In the genomic region with DNA sequence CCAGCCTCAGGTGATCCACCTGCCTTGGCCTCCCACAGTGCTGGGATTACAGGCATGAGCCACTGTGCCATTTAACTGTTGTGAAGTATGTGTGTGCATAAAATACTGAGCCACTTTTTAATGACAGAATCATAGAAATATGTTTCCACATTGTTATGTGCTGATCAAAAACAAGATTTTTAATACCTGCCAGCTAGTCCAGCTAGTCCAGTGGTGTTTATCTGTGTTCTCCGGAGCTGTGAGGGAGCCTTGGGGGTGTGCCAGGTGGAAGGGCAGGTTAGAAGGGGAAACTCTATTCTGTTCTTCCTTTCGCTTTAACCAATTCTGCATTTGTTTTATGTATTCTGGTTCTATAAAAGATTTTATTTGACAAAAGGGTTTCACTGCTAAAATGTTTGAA, we compare ENCODE assay signal across 25 cellular contexts. TPM values are rescaled to one million over a fixed set of nuclear protein-coding genes. Genes with fewer than 3 reads are reported as not detected.
DNase-seq lines count a peak whose midpoint lies in the region; ATAC-seq and TF ChIP-seq lines count a peak whose summit lies in the region.
"Had no signal": no experiment of that assay in that cellular context is flagged by ENCODE, and none has a peak within 500 bp of the region (broad histone marks: within the 10 kb centered on the region; RNA-seq: fewer than 3 reads in every experiment).

No MANE protein-coding gene starts in this region.

- ATAC-seq in heart right ventricle: peak in 2 of 8 donors; percentile 47 to 62
- peak; percentile 49; the same call in 2 of the 3 replicates for ATAC-seq in RWPE2 (ENCODE audit: low read depth)
- peak; percentile 85 for ATAC-seq in left lobe of liver
- ATAC-seq: activated T-cell treated with anti-CD3 and anti-CD28 coated beads, Interleukin-2, amount 50 U/mL, for 4 hours; stimulated activated naive CD8-positive, alpha-beta T cell treated with anti-CD3 and anti-CD28 coated beads, Interleukin-15, amount 100 ng/mL, for 72 hours had no signal

- H3K27ac ChIP-seq in heart right ventricle: no peak overlapping the region
- H3K27ac ChIP-seq in RWPE2 (ENCODE audit: poor library complexity, severe bottlenecking): no peak overlapping the region
- H3K27ac ChIP-seq: C4-2B had no signal

- peaks cover 0 to 14% (median 5%) of the 10 kb centered on the region in 9 donors for H3K4me1 ChIP-seq in heart right ventricle
- no peaks in the 10 kb centered on the region for H3K4me1 ChIP-seq in RWPE2 (ENCODE audit: insufficient read depth, poor library complexity, severe bottlenecking)
- H3K4me1 ChIP-seq: HAP-1 had no signal

- TF ChIP-seq CTCF in heart right ventricle (IDR thresholded peaks at IDR 0.05): no peak
- TF ChIP-seq CTCF in RWPE2 (IDR thresholded peaks at IDR 0.05; ENCODE audit: poor library complexity, severe bottlenecking): no peak
- TF ChIP-seq CTCF in type B pancreatic cell (conservative IDR thresholded peaks at IDR 0.05): no peak

- DNase-seq in heart right ventricle: peak; percentile 6 to 27
- no peak for DNase-seq in cardiac septum (ENCODE audit: low spot score)
- no peak for DNase-seq in RWPE2 (ENCODE audit: low spot score)
- peak; percentile 58 for DNase-seq in left lobe of liver (ENCODE audit: low spot score)
- no peak for DNase-seq in type B pancreatic cell (ENCODE audit: extremely low spot score, unreplicated experiment)
- DNase-seq in NCI-H1694 (lab: John Stamatoyannopoulos, UW): no peak
- no peak for DNase-seq in Ammon's horn (ENCODE audit: low spot score)
- DNase-seq in NCI-H748 treated with DMSO at 0.1 percent for 48 hours (lab: John Stamatoyannopoulos, UW): no peak
- DNase-seq: activated CD4-positive, CD25-positive, alpha-beta regulatory T cell treated with anti-CD3 and anti-CD28 coated beads, Interleukin-2, amount 50 U/mL, for 72 hours; activated CD8-positive, alpha-beta memory T cell treated with anti-CD3 and anti-CD28 coated beads for 24 hours; activated naive CD4-positive, alpha-beta T cell treated with Interleukin-2 at 50 U/mL for 16 hours; activated T-cell treated with anti-CD3 and anti-CD28 coated beads, Interleukin-2, amount 50 U/mL, for 4 hours; amniotic stem cell; central memory CD4-positive, alpha-beta T cell; erythroblast; foreskin melanocyte; hypothalamus; KG1; NCI-H187; SHP77; stimulated activated CD4-positive, alpha-beta T cell treated with anti-CD3 and anti-CD28 coated beads, Interleukin-12 subunit alpha, Interleukin-12 subunit beta, amount 100 ng/mL, for 4 hours; stimulated activated naive CD8-positive, alpha-beta T cell treated with anti-CD3 and anti-CD28 coated beads, Interleukin-15, amount 100 ng/mL, for 72 hours had no signal

- no peaks in the 10 kb centered on the region for H3K9me3 Mint-ChIP-seq in type B pancreatic cell
- H3K9me3 Mint-ChIP-seq: activated T-cell treated with anti-CD3 and anti-CD28 coated beads, Interleukin-2, amount 50 U/mL, for 4 hours; stimulated activated naive CD8-positive, alpha-beta T cell treated with anti-CD3 and anti-CD28 coated beads, Interleukin-15, amount 100 ng/mL, for 72 hours had no signal

- H3K27ac Mint-ChIP-seq in type B pancreatic cell: peak overlapping the region; percentile 58
- H3K27ac Mint-ChIP-seq: stimulated activated naive CD8-positive, alpha-beta T cell treated with anti-CD3 and anti-CD28 coated beads, Interleukin-15, amount 100 ng/mL, for 72 hours had no signal

- no peak overlapping the region for H3K4me3 Mint-ChIP-seq in type B pancreatic cell
- H3K4me3 Mint-ChIP-seq: activated T-cell treated with anti-CD3 and anti-CD28 coated beads, Interleukin-2, amount 50 U/mL, for 4 hours; stimulated activated naive CD8-positive, alpha-beta T cell treated with anti-CD3 and anti-CD28 coated beads, Interleukin-15, amount 100 ng/mL, for 72 hours had no signal

- H3K4me3 ChIP-seq in heart right ventricle (no peak overlapping the region), RWPE2 (ENCODE audit: severe bottlenecking) (no peak overlapping the region)
- H3K4me3 ChIP-seq: HAP-1, lung had no signal

- peaks cover 0 to 73% (median 4%) of the 10 kb centered on the region in 9 donors for H3K36me3 ChIP-seq in heart right ventricle
- H3K36me3 ChIP-seq in RWPE2 (ENCODE audit: low read depth): no peaks in the 10 kb centered on the region
- H3K36me3 ChIP-seq: HAP-1 had no signal

- H3K36me3 Mint-ChIP-seq in type B pancreatic cell: peaks cover 9% of the 10 kb centered on the region

- peaks cover 9% of the 10 kb centered on the region for H3K4me1 Mint-ChIP-seq in type B pancreatic cell (ENCODE audit: unreplicated experiment)
- H3K4me1 Mint-ChIP-seq: stimulated activated naive CD8-positive, alpha-beta T cell treated with anti-CD3 and anti-CD28 coated beads, Interleukin-15, amount 100 ng/mL, for 72 hours had no signal

- H3K27me3 ChIP-seq in heart right ventricle: no peaks in the 10 kb centered on the region
- H3K27me3 ChIP-seq in RWPE2 (ENCODE audit: insufficient read depth, poor library complexity, severe bottlenecking): no peaks in the 10 kb centered on the region

- no peaks in the 10 kb centered on the region for H3K9me3 ChIP-seq in heart right ventricle
- H3K9me3 ChIP-seq in RWPE2 (ENCODE audit: severe bottlenecking): no peaks in the 10 kb centered on the region
- H3K9me3 ChIP-seq: HAP-1 had no signal

- 51 to 54% methylated on average over 2 of the region's 2 CpGs for WGBS in heart right ventricle, 2 donors

- H3K27me3 Mint-ChIP-seq in type B pancreatic cell: no peaks in the 10 kb centered on the region
- H3K27me3 Mint-ChIP-seq: stimulated activated naive CD8-positive, alpha-beta T cell treated with anti-CD3 and anti-CD28 coated beads, Interleukin-15, amount 100 ng/mL, for 72 hours had no signal

- intact Hi-C loops in heart right ventricle (cut with DNase I) (loop anchor here in 1 of 10 donors (10.0 kb wide), 1 partner anchor 92 kb away; the partner anchor contains the start of gene CCDC126), cardiac septum (cut with DNase I) (no loop called here)

RNA-seq across cellular contexts. Expression of gene FAM221A, which starts 7.0 kb away (rescaled TPM):
- total RNA-seq in heart right ventricle (1 to 10 TPM; 1.4 to 5.8 (median 4.2) TPM), cardiac septum (3.7 TPM), left lobe of liver (4.2 TPM), type B pancreatic cell (ENCODE audit: low replicate concordance) (8.2 and 11.7 TPM in 2 replicates)
- polyA plus RNA-seq in heart right ventricle: 1 to 10 TPM; 4.1 to 6.8 TPM

RNA-seq across cellular contexts. Expression of gene STK31, which starts 23.0 kb away (rescaled TPM):
- total RNA-seq in heart right ventricle (under 1 TPM in 4 of 10 donors, not detected in 6; 0.11 to 0.72 (median 0.20) TPM), cardiac septum (0.35 TPM), left lobe of liver (0.20 TPM), type B pancreatic cell (ENCODE audit: low replicate concordance) (0.43 and 0.74 TPM in 2 replicates)
- polyA plus RNA-seq in heart right ventricle: under 1 TPM; 0.04 to 0.29 TPM

Comparison
In these comparisons a context has a peak if more than half of its experiments do, and no peak if none do; other contexts are left out.
1. DNase-seq: peak in heart right ventricle (2 of 2) and left lobe of liver (single experiment); none in cardiac septum (single experiment), RWPE2 (single experiment), type B pancreatic cell (single experiment), NCI-H1694 (single experiment), Ammon's horn (single experiment) and NCI-H748 treated with DMSO at 0.1 percent for 48 hours (single experiment).